ENCODE assay signal across 9 cellular contexts in genomic region chr4:20422398-20422797, GRCh38.
DNase-seq lines count a peak whose midpoint lies in the region; ATAC-seq and TF ChIP-seq lines count a peak whose summit lies in the region.
"Had no signal": no experiment of that assay in that cellular context is flagged by ENCODE, and none has a peak within 500 bp of the region (broad histone marks: within the 10 kb centered on the region; RNA-seq: fewer than 3 reads in every experiment).

No MANE protein-coding gene starts in this region.

- 36 to 38% methylated on average over 2 of the region's 2 CpGs for WGBS in lower leg skin, 2 donors

- no peak overlapping the region for H3K4me3 Mint-ChIP-seq in activated naive CD8-positive, alpha-beta T cell treated with anti-CD3 and anti-CD28 coated beads for 36 hours
- H3K4me3 Mint-ChIP-seq: activated naive CD8-positive, alpha-beta T cell had no signal

- H3K9me3 Mint-ChIP-seq in activated naive CD8-positive, alpha-beta T cell treated with anti-CD3 and anti-CD28 coated beads for 36 hours = no peaks in the 10 kb centered on the region

- H3K27me3 Mint-ChIP-seq in activated naive CD8-positive, alpha-beta T cell treated with anti-CD3 and anti-CD28 coated beads for 36 hours = peaks cover 8% of the 10 kb centered on the region

- peaks cover 3% of the 10 kb centered on the region for H3K4me1 Mint-ChIP-seq in activated naive CD8-positive, alpha-beta T cell treated with anti-CD3 and anti-CD28 coated beads for 36 hours

- no peak overlapping the region for H3K27ac Mint-ChIP-seq in activated naive CD8-positive, alpha-beta T cell treated with anti-CD3 and anti-CD28 coated beads for 36 hours
- H3K27ac Mint-ChIP-seq: activated naive CD8-positive, alpha-beta T cell had no signal

- no peaks in the 10 kb centered on the region for H3K36me3 Mint-ChIP-seq in activated naive CD8-positive, alpha-beta T cell treated with anti-CD3 and anti-CD28 coated beads for 36 hours
- H3K36me3 Mint-ChIP-seq: activated naive CD8-positive, alpha-beta T cell had no signal

- H3K4me3 ChIP-seq in lower leg skin (ENCODE audit: low read depth, poor library complexity, severe bottlenecking) = no peak overlapping the region

- POLR2A ChIA-PET in GM10248 (lab: Yijun Ruan, JAX) = no interaction called here

- ATAC-seq in GM21447 (IDR thresholded peaks at IDR 0.05; ENCODE audit: unreplicated experiment) = peak; percentile 56
- ATAC-seq in HG03521 (IDR thresholded peaks at IDR 0.05; ENCODE audit: unreplicated experiment) = peak; percentile 72

- TF ChIP-seq POLR2A in lower leg skin (IDR thresholded peaks at IDR 0.05) = no peak

- peak; percentile 58 for TF ChIP-seq CTCF in GM10248 (IDR thresholded peaks at IDR 0.05; ENCODE audit: control extremely low read depth, extremely low read depth, low read depth, missing control alignments)
- no peak for TF ChIP-seq CTCF in lower leg skin (IDR thresholded peaks at IDR 0.05)

- peak; percentile 14 for DNase-seq in GM10248 (ENCODE audit: extremely low spot score)
- DNase-seq in NOMO-1 (lab: John Stamatoyannopoulos, UW; ENCODE audit: unreplicated experiment in 2 of 2) = peak; percentile 25 to 40
- DNase-seq in activated naive CD8-positive, alpha-beta T cell treated with anti-CD3 and anti-CD28 coated beads for 36 hours = peak; percentile 22
- DNase-seq in hippocampal formation (lab: John Stamatoyannopoulos, UW) = peak; percentile 21 to 29
- peak; percentile 2 to 11 for DNase-seq in stimulated activated CD4-positive, alpha-beta T cell treated with anti-CD3 and anti-CD28 coated beads, Interleukin-2, amount 100 ng/mL, for 48 hours
- no peak for DNase-seq in lower leg skin (ENCODE audit: low spot score in 2 of 2)

- CTCF ChIA-PET in GM10248 (lab: Yijun Ruan, JAX) = interaction anchor here (0.6 to 1.8 kb wide), 9 partner anchors 11 to 274 kb away, joined by 3 to 11 read pairs (median 4); no protein-coding TSS in a partner anchor

- intact Hi-C loops in lower leg skin (cut with DNase I; ENCODE audit: low total_unique reads) = no loop called here

Comparison
In these comparisons a context has a peak if more than half of its experiments do, and no peak if none do; other contexts are left out.
1. DNase-seq: peak in GM10248 (single experiment), NOMO-1 (2 of 2), activated naive CD8-positive, alpha-beta T cell treated with anti-CD3 and anti-CD28 coated beads for 36 hours (single experiment), hippocampal formation (2 of 2) and stimulated activated CD4-positive, alpha-beta T cell treated with anti-CD3 and anti-CD28 coated beads, Interleukin-2, amount 100 ng/mL, for 48 hours (2 of 2); none in lower leg skin (0 of 2).